Comparison of ENCODE assay signal across 8 cellular contexts in the genomic region with DNA sequence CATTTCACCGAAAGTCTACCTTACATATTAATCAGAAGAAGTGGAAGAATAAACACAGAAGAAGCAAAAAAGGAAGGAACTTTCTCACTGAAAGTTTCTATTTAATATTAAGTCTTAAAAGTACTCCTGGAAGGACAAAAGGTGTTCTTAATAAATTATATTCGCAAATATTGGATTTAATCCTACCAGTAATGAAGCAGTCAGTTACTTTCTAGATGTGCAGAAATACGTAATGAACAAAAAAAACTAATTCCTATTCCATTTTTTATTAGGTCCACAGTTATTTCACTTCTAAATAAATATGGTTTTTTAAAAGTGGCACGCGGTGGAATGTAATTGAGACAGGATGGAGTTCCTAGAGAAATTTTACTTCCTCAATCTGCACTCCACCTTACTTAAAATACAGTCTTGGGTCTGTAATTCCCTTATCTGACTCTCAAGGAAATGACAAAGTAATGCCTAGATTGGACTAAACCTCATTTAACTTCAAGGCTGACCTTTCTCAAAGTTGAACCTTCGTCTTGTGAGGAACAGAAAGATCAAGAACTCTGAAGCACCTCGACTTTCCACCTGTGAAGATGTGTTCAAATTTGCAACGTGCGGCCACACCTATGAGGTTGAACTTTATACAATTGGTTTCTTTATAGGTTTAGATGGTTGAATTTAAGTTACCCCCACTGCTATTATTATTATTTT. TPM values are rescaled to one million over a fixed set of nuclear protein-coding genes. Genes with fewer than 3 reads are reported as not detected.
A peak's percentile ranks its signal among the peaks of the same experiment; 100 is the strongest.
DNase-seq lines count a peak whose midpoint lies in the region; ATAC-seq and TF ChIP-seq lines count a peak whose summit lies in the region.

No MANE protein-coding gene starts in this region.

- H3K9me3 Mint-ChIP-seq in activated naive CD4-positive, alpha-beta T cell treated with anti-CD3 and anti-CD28 coated beads, Interleukin-2, amount 10 ng/mL, durations not matched to agents 7 days and 5 days = no peaks in the 10 kb centered on the region
- H3K9me3 Mint-ChIP-seq in activated naive CD8-positive, alpha-beta T cell treated with anti-CD3 and anti-CD28 coated beads for 36 hours = no peaks in the 10 kb centered on the region

- TF ChIP-seq POLR2A in transverse colon (IDR thresholded peaks at IDR 0.05) = no peak

- H3K27me3 Mint-ChIP-seq in activated naive CD4-positive, alpha-beta T cell treated with anti-CD3 and anti-CD28 coated beads, Interleukin-2, amount 10 ng/mL, durations not matched to agents 7 days and 5 days = peaks cover 29% of the 10 kb centered on the region
- H3K27me3 Mint-ChIP-seq in activated naive CD8-positive, alpha-beta T cell treated with anti-CD3 and anti-CD28 coated beads for 36 hours = no peaks in the 10 kb centered on the region

- no peaks in the 10 kb centered on the region for H3K27me3 ChIP-seq in transverse colon

- peak overlapping the region; percentile 65 for H3K4me3 Mint-ChIP-seq in activated naive CD4-positive, alpha-beta T cell treated with anti-CD3 and anti-CD28 coated beads, Interleukin-2, amount 10 ng/mL, durations not matched to agents 7 days and 5 days
- peak overlapping the region; percentile 73 for H3K4me3 Mint-ChIP-seq in activated naive CD8-positive, alpha-beta T cell treated with anti-CD3 and anti-CD28 coated beads for 36 hours

- no peaks in the 10 kb centered on the region for H3K36me3 ChIP-seq in transverse colon

- peak; percentile 34 for ATAC-seq in left colon
- no peak for ATAC-seq in HG02973 (IDR thresholded peaks at IDR 0.05; ENCODE audit: unreplicated experiment)

- no peaks in the 10 kb centered on the region for H3K36me3 Mint-ChIP-seq in activated naive CD4-positive, alpha-beta T cell treated with anti-CD3 and anti-CD28 coated beads, Interleukin-2, amount 10 ng/mL, durations not matched to agents 7 days and 5 days
- no peaks in the 10 kb centered on the region for H3K36me3 Mint-ChIP-seq in activated naive CD8-positive, alpha-beta T cell treated with anti-CD3 and anti-CD28 coated beads for 36 hours

- WGBS in transverse colon (ENCODE audit: low coverage in 1 of 2), 2 donors = 19 to 46% methylated on average over 5 to 9 of the region's 9 CpGs

- in situ Hi-C loops in transverse colon (cut with MboI; ENCODE audit: low pct_ligation_motif_present in 1 of 4, low pct_unique_long_range_greater_than_20kb in 1 of 4, low sequenced_read_pairs in 3 of 4) = loop anchor here in 1 of 4 donors (5.0 to 25.0 kb wide), 2 partner anchors 156 to 291 kb away; a partner anchor contains a TSS

- no peak for TF ChIP-seq EP300 in transverse colon (IDR thresholded peaks at IDR 0.05; ENCODE audit: low read depth)

- H3K4me1 Mint-ChIP-seq in activated naive CD4-positive, alpha-beta T cell treated with anti-CD3 and anti-CD28 coated beads, Interleukin-2, amount 10 ng/mL, durations not matched to agents 7 days and 5 days = peaks cover 35% of the 10 kb centered on the region
- peaks cover 37% of the 10 kb centered on the region for H3K4me1 Mint-ChIP-seq in activated naive CD8-positive, alpha-beta T cell treated with anti-CD3 and anti-CD28 coated beads for 36 hours

- peaks cover 19 to 47% (median 37%) of the 10 kb centered on the region in 4 donors for H3K4me1 ChIP-seq in transverse colon

- intact Hi-C loops in left colon (cut with DNase I, micrococcal nuclease) (loop anchor here in 1 of 2 donors (5.0 kb wide), 2 partner anchors 71 to 156 kb away; a partner anchor contains a TSS), transverse colon (cut with DNase I; ENCODE audit: low total_unique reads) (loop anchor here (5.0 kb wide), 1 partner anchor 84 kb away; no protein-coding TSS in a partner anchor)

- no peak for TF ChIP-seq CTCF in transverse colon (IDR thresholded peaks at IDR 0.05)

- H3K27ac ChIP-seq in transverse colon = peak overlapping the region; percentile 97 to 98 (median 98)

- peak overlapping the region; percentile 26 for H3K27ac Mint-ChIP-seq in activated naive CD4-positive, alpha-beta T cell treated with anti-CD3 and anti-CD28 coated beads, Interleukin-2, amount 10 ng/mL, durations not matched to agents 7 days and 5 days
- H3K27ac Mint-ChIP-seq in activated naive CD8-positive, alpha-beta T cell treated with anti-CD3 and anti-CD28 coated beads for 36 hours = no peak overlapping the region

- DNase-seq in activated naive CD4-positive, alpha-beta T cell treated with anti-CD3 and anti-CD28 coated beads, Interleukin-2, amount 10 ng/mL, durations not matched to agents 7 days and 5 days = no peak
- DNase-seq in activated naive CD4-positive, alpha-beta T cell treated with Interleukin-2 at 50 U/mL for 16 hours = no peak
- DNase-seq in activated naive CD8-positive, alpha-beta T cell treated with anti-CD3 and anti-CD28 coated beads for 36 hours = no peak
- no peak for DNase-seq in left colon
- DNase-seq in transverse colon = no peak
- DNase-seq in NCI-H2196 treated with DMSO at 0.1 percent for 48 hours (lab: John Stamatoyannopoulos, UW; ENCODE audit: unreplicated experiment) = no peak
- no peak for DNase-seq in NCI-H1417 treated with DMSO at 0.1 percent for 48 hours (lab: John Stamatoyannopoulos, UW)

- CTCF ChIA-PET in activated naive CD4-positive, alpha-beta T cell treated with anti-CD3 and anti-CD28 coated beads, Interleukin-2, amount 10 ng/mL, durations not matched to agents 7 days and 5 days (lab: Charles Lee) = no interaction called here

- H3K4me3 ChIP-seq in transverse colon = peak overlapping the region; percentile 42 to 81 (median 70)

- H3K9me3 ChIP-seq in transverse colon = no peaks in the 10 kb centered on the region

RNA-seq across cellular contexts. Expression of a gene that starts 1.1 kb away (rescaled TPM):
- 1 to 10 TPM; 1.6 to 2.0 TPM for total RNA-seq in activated naive CD8-positive, alpha-beta T cell treated with anti-CD3 and anti-CD28 coated beads for 36 hours
- total RNA-seq in left colon (10 to 100 TPM; 15.3 to 23.7 TPM), transverse colon (10 to 100 TPM in 2 of 4 donors, 1 to 10 TPM in 2; 8.4 to 15.4 (median 11.7) TPM)
